In the genomic region with DNA sequence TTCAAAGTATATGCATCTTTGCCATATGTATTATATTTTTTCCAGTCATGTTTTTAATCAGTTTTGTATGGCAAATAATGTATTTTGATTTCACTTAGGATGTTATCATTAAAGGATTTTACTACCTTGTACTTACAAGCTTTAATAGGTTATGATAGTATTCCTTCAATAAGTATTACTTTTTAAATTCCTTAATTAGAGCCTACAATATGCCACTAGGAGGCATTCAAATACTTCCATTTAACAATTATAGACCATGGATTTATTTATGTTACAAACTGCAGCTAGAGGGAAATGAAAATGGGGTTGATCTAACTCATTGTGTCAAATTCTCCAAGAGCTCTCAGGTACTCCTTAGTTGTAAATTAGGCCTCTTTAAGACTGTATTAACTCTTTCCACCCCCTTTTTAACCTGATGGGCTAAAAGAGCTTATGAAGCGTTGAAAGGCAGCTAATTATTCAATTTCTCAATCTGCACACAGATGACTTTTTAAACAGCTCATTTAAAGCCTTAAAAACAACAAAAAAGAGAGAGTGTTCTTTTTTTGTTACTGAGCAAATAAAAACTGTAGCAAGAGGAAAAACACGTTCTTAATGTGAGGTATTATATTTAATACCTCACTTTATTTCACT, we compare ENCODE assay signal across 8 cellular contexts.
DNase-seq lines count a peak whose midpoint lies in the region; ATAC-seq and TF ChIP-seq lines count a peak whose summit lies in the region.

No MANE protein-coding gene starts in this region.

- H3K36me3 Mint-ChIP-seq in activated CD8-positive, alpha-beta T cell treated with anti-CD3 and anti-CD28 coated beads for 36 hours (ENCODE audit: low read depth) = no peaks in the 10 kb centered on the region
- H3K36me3 Mint-ChIP-seq in activated CD8-positive, alpha-beta T cell treated with anti-CD3 and anti-CD28 coated beads, Interleukin-2, amount 10 ng/mL, durations not matched to agents 7 days and 5 days (ENCODE audit: low read depth) = peaks cover 3% of the 10 kb centered on the region

- peak; percentile 37 for TF ChIP-seq CTCF in activated CD8-positive, alpha-beta T cell treated with anti-CD3 and anti-CD28 coated beads for 36 hours (IDR thresholded peaks at IDR 0.05)
- peak in 3 of 4 experiments; percentile 12 to 49 (median 24) for TF ChIP-seq CTCF in gastroesophageal sphincter (IDR thresholded peaks at IDR 0.05)

- H3K4me3 ChIP-seq in gastroesophageal sphincter = no peak overlapping the region

- ATAC-seq in activated CD8-positive, alpha-beta T cell treated with anti-CD3 and anti-CD28 coated beads for 36 hours = no peak
- ATAC-seq in activated CD8-positive, alpha-beta T cell treated with anti-CD3 and anti-CD28 coated beads, Interleukin-2, amount 10 ng/mL, durations not matched to agents 7 days and 5 days = no peak
- ATAC-seq in gastroesophageal sphincter (no peak), GM19397 (IDR thresholded peaks at IDR 0.05; ENCODE audit: unreplicated experiment) (no peak), HG03039 (IDR thresholded peaks at IDR 0.05; ENCODE audit: unreplicated experiment) (no peak), GM18870 (IDR thresholded peaks at IDR 0.05; ENCODE audit: unreplicated experiment) (no peak), HG03342 (IDR thresholded peaks at IDR 0.05; ENCODE audit: unreplicated experiment) (no peak)

- no peak for DNase-seq in activated CD8-positive, alpha-beta T cell treated with anti-CD3 and anti-CD28 coated beads for 36 hours
- no peak for DNase-seq in activated CD8-positive, alpha-beta T cell treated with anti-CD3 and anti-CD28 coated beads, Interleukin-2, amount 10 ng/mL, durations not matched to agents 7 days and 5 days
- peak; percentile 34 for DNase-seq in RPMI7951 (ENCODE audit: low read depth)

- H3K4me1 Mint-ChIP-seq in activated CD8-positive, alpha-beta T cell treated with anti-CD3 and anti-CD28 coated beads for 36 hours (ENCODE audit: low read depth) = no peaks in the 10 kb centered on the region
- no peaks in the 10 kb centered on the region for H3K4me1 Mint-ChIP-seq in activated CD8-positive, alpha-beta T cell treated with anti-CD3 and anti-CD28 coated beads, Interleukin-2, amount 10 ng/mL, durations not matched to agents 7 days and 5 days (ENCODE audit: low read depth)

- intact Hi-C loops in activated CD8-positive, alpha-beta T cell treated with anti-CD3 and anti-CD28 coated beads for 36 hours (cut with micrococcal nuclease) = loop anchor here (5.0 kb wide), 2 partner anchors 248 to 303 kb away; no protein-coding TSS in a partner anchor

- H3K27ac Mint-ChIP-seq in activated CD8-positive, alpha-beta T cell treated with anti-CD3 and anti-CD28 coated beads for 36 hours = no peak overlapping the region
- no peak overlapping the region for H3K27ac Mint-ChIP-seq in activated CD8-positive, alpha-beta T cell treated with anti-CD3 and anti-CD28 coated beads, Interleukin-2, amount 10 ng/mL, durations not matched to agents 7 days and 5 days

- CTCF ChIA-PET in activated CD8-positive, alpha-beta T cell treated with anti-CD3 and anti-CD28 coated beads for 36 hours (lab: Charles Lee) = interaction anchor here (0.6 to 6.3 kb wide), 12 partner anchors 15 to 305 kb away, joined by 3 to 76 read pairs (median 3); a partner anchor contains a TSS
- CTCF ChIA-PET in activated CD8-positive, alpha-beta T cell treated with anti-CD3 and anti-CD28 coated beads, Interleukin-2, amount 10 ng/mL, durations not matched to agents 7 days and 5 days (lab: Charles Lee) = interaction anchor here (0.6 to 3.6 kb wide), 6 partner anchors 57 to 311 kb away, joined by 3 to 49 read pairs (median 4); a partner anchor contains a TSS

- TF ChIP-seq EP300 in gastroesophageal sphincter (IDR thresholded peaks at IDR 0.05) = no peak

- peaks cover 0 to 2% (median 0%) of the 10 kb centered on the region in 3 donors for H3K9me3 ChIP-seq in gastroesophageal sphincter

- H3K27ac ChIP-seq in gastroesophageal sphincter = no peak overlapping the region

- peaks cover 0 to 10% of the 10 kb centered on the region in 2 donors for H3K36me3 ChIP-seq in gastroesophageal sphincter

- H3K27me3 Mint-ChIP-seq in activated CD8-positive, alpha-beta T cell treated with anti-CD3 and anti-CD28 coated beads for 36 hours = no peaks in the 10 kb centered on the region
- H3K27me3 Mint-ChIP-seq in activated CD8-positive, alpha-beta T cell treated with anti-CD3 and anti-CD28 coated beads, Interleukin-2, amount 10 ng/mL, durations not matched to agents 7 days and 5 days (ENCODE audit: low read depth) = no peaks in the 10 kb centered on the region

- H3K9me3 Mint-ChIP-seq in activated CD8-positive, alpha-beta T cell treated with anti-CD3 and anti-CD28 coated beads for 36 hours = no peaks in the 10 kb centered on the region
- no peaks in the 10 kb centered on the region for H3K9me3 Mint-ChIP-seq in activated CD8-positive, alpha-beta T cell treated with anti-CD3 and anti-CD28 coated beads, Interleukin-2, amount 10 ng/mL, durations not matched to agents 7 days and 5 days (ENCODE audit: insufficient read depth)

- H3K4me1 ChIP-seq in gastroesophageal sphincter = no peaks in the 10 kb centered on the region

- H3K27me3 ChIP-seq in gastroesophageal sphincter = no peaks in the 10 kb centered on the region

- WGBS in gastroesophageal sphincter (ENCODE audit: low coverage in 1 of 2), 2 donors = 33 to 73% methylated on average over 1 to 2 of the region's 2 CpGs

- POLR2A ChIA-PET in activated CD8-positive, alpha-beta T cell treated with anti-CD3 and anti-CD28 coated beads for 36 hours (lab: Charles Lee) = no interaction called here
- POLR2A ChIA-PET in activated CD8-positive, alpha-beta T cell treated with anti-CD3 and anti-CD28 coated beads, Interleukin-2, amount 10 ng/mL, durations not matched to agents 7 days and 5 days (lab: Charles Lee) = no interaction called here

- H3K4me3 Mint-ChIP-seq in activated CD8-positive, alpha-beta T cell treated with anti-CD3 and anti-CD28 coated beads for 36 hours = no peak overlapping the region
- no peak overlapping the region for H3K4me3 Mint-ChIP-seq in activated CD8-positive, alpha-beta T cell treated with anti-CD3 and anti-CD28 coated beads, Interleukin-2, amount 10 ng/mL, durations not matched to agents 7 days and 5 days

- TF ChIP-seq POLR2A in gastroesophageal sphincter (IDR thresholded peaks at IDR 0.05) = no peak
